ENCODE assay signal across 24 cellular contexts in genomic region chr5:30102185-30102584, GRCh38.
"Had no signal": no experiment of that assay in that cellular context is flagged by ENCODE, and none has a peak within 500 bp of the region (broad histone marks: within the 10 kb centered on the region; RNA-seq: fewer than 3 reads in every experiment).

No MANE protein-coding gene starts in this region.

- ATAC-seq: activated T-helper 17 cell treated with anti-CD3 and anti-CD28 coated beads, Interleukin-2, amount 50 U/mL, for 72 hours; WTC11 had no signal

- H3K27me3 ChIP-seq: Peyer's patch, SJSA1 had no signal

- H3K27ac ChIP-seq: Peyer's patch, RWPE1, SJSA1 had no signal

- H3K36me3 ChIP-seq: Peyer's patch, SJSA1 had no signal

- H3K4me3 ChIP-seq: Peyer's patch, SJSA1 had no signal

- DNase-seq: activated CD4-positive, alpha-beta memory T cell treated with anti-CD3 and anti-CD28 coated beads, Interleukin-2, amount 10 ng/mL, durations not matched to agents 7 days and 5 days; activated CD4-positive, alpha-beta T cell treated with anti-CD3 and anti-CD28 coated beads, Interleukin-2, amount 10 ng/mL, durations not matched to agents 7 days and 5 days; activated CD4-positive, CD25-positive, alpha-beta regulatory T cell treated with anti-CD3 and anti-CD28 coated beads, Interleukin-2, amount 50 U/mL, for 72 hours; activated gamma-delta T cell; activated naive CD4-positive, alpha-beta T cell treated with anti-CD3 and anti-CD28 coated beads for 36 hours; activated T-cell treated with anti-CD3 and anti-CD28 coated beads for 4 hours; activated T-cell treated with anti-CD3 and anti-CD28 coated beads, Interleukin-2, amount 50 U/mL, for 48 hours; amygdala; caudate nucleus; MM.1S; NCI-H1105; NCI-H1436; NCI-H1694 treated with DMSO at 0.1 percent for 48 hours; NCI-H2029 treated with DMSO at 0.1 percent for 48 hours; NCI-H345; NCI-H510A; NCI-H526 treated with DMSO at 0.1 percent for 48 hours; NCI-H82; Peyer's patch; SHP77 had no signal

- H3K4me1 ChIP-seq: Peyer's patch, SJSA1 had no signal

- H3K9me3 ChIP-seq: SJSA1 had no signal
